In genomic region chr20:63079971-63080370, GRCh38 we compare ENCODE assay signal across 15 cellular contexts.
DNase-seq lines count a peak whose midpoint lies in the region; ATAC-seq, FAIRE-seq and TF ChIP-seq lines count a peak whose summit lies in the region.
"Had no signal": no experiment of that assay in that cellular context is flagged by ENCODE, and none has a peak within 500 bp of the region (broad histone marks: within the 10 kb centered on the region; RNA-seq: fewer than 3 reads in every experiment).

No MANE protein-coding gene starts in this region.

- H3K9me3 ChIP-seq in right lobe of liver: peaks cover 0 to 9% (median 0%) of the 10 kb centered on the region in 4 donors
- peaks cover 6% of the 10 kb centered on the region for H3K9me3 ChIP-seq in HepG2 (ENCODE audit: low read length)
- peaks cover 2% of the 10 kb centered on the region for H3K9me3 ChIP-seq in osteoblast (ENCODE audit: low read depth, low read length)
- H3K9me3 ChIP-seq: HAP-1 had no signal

- H3K79me2 ChIP-seq in HepG2 (ENCODE audit: insufficient read depth, low read length) (no peaks in the 10 kb centered on the region), osteoblast (ENCODE audit: insufficient read depth, low read length) (no peaks in the 10 kb centered on the region)

- DNase-seq in right lobe of liver (peak in 2 of 3 donors; percentile 2 to 20), HepG2 (ENCODE audit: low spot score) (no peak), chondrocyte (ENCODE audit: low spot score) (peak; percentile 32), osteoblast (ENCODE audit: insufficient read length, low spot score, missing footprints) (peak; percentile 38), NCI-H345 (lab: John Stamatoyannopoulos, UW) (no peak), NCI-H446 (lab: John Stamatoyannopoulos, UW) (no peak)
- DNase-seq: ACHN; CD4-positive, CD25-positive, alpha-beta regulatory T cell; DMS 273 treated with DMSO at 0.1 percent for 48 hours had no signal

- H3K4me3 ChIP-seq in right lobe of liver: no peak overlapping the region
- H3K4me3 ChIP-seq in HepG2 (replicated peaks in 1 of 3; ENCODE audit: insufficient read depth in 1 of 3, low read depth in 2 of 3, low read length in 3 of 3): no peak overlapping the region
- no peak overlapping the region for H3K4me3 ChIP-seq in osteoblast (ENCODE audit: insufficient read depth, low read length)
- H3K4me3 ChIP-seq: BLaER1 treated with 17β-estradiol and CSF1 and Interleukin-3, amounts not matched to agents 10 nM and 100 nM; GM12878; HAP-1 had no signal

- no peak for TF ChIP-seq CTCF in right lobe of liver (IDR thresholded peaks at IDR 0.05)
- no peak for TF ChIP-seq CTCF in HepG2 (CRISPR knock-in tag; IDR thresholded peaks at IDR 0.05)
- no peak for TF ChIP-seq CTCF in chondrocyte (IDR thresholded peaks at IDR 0.05)
- no peak for TF ChIP-seq CTCF in osteoblast (IDR thresholded peaks at IDR 0.05; ENCODE audit: extremely low read depth, low read depth, low read length)

- TF ChIP-seq EP300 in HepG2 (IDR thresholded peaks at IDR 0.05; ENCODE audit: low read depth in 2 of 2, low read length in 2 of 2) (no peak), HepG2 (CRISPR knock-in tag; IDR thresholded peaks at IDR 0.05; ENCODE audit: borderline replicate concordance) (no peak)

- H3K27ac ChIP-seq in right lobe of liver (no peak overlapping the region), HepG2 (ENCODE audit: extremely low read length, insufficient read depth, low read length) (no peak overlapping the region), osteoblast (ENCODE audit: low read depth, low read length) (no peak overlapping the region)
- H3K27ac ChIP-seq: BLaER1 treated with 17β-estradiol and CSF1 and Interleukin-3, amounts not matched to agents 10 nM and 100 nM had no signal

- TF ChIP-seq POLR2A in right lobe of liver (IDR thresholded peaks at IDR 0.05) (no peak), HepG2 (IDR thresholded peaks at IDR 0.05; ENCODE audit: insufficient read depth in 1 of 2, low read depth in 2 of 2, low read length in 2 of 2) (no peak)

- H3K36me3 Mint-ChIP-seq in chondrocyte (ENCODE audit: low read depth): peaks cover 3% of the 10 kb centered on the region
- H3K36me3 Mint-ChIP-seq: CD4-positive, CD25-positive, alpha-beta regulatory T cell had no signal

- H3K4me1 ChIP-seq in right lobe of liver: no peaks in the 10 kb centered on the region
- H3K4me1 ChIP-seq in HepG2 (ENCODE audit: insufficient read depth, low read length): peaks cover 19% of the 10 kb centered on the region
- no peaks in the 10 kb centered on the region for H3K4me1 ChIP-seq in osteoblast (ENCODE audit: insufficient read depth, low read length)
- H3K4me1 ChIP-seq: HAP-1 had no signal

- no TSS peak for BruUV-seq in HepG2 (replicated peaks; lab: Mats Ljungman, UMichigan)

- H3K9me3 Mint-ChIP-seq in chondrocyte (ENCODE audit: low read depth): peaks cover 40% of the 10 kb centered on the region

- in situ Hi-C loops in HepG2 (cut with HindIII; ENCODE audit: extremely low pct_ligation_motif_present, low pct_unique_long_range_greater_than_20kb): no loop called here

- H2AFZ ChIP-seq in HepG2 (ENCODE audit: low read length) (no peak overlapping the region), osteoblast (ENCODE audit: low read length) (no peak overlapping the region)

- H3K4me3 Mint-ChIP-seq in chondrocyte (ENCODE audit: unreplicated experiment): no peak overlapping the region
- H3K4me3 Mint-ChIP-seq: CD4-positive, CD25-positive, alpha-beta regulatory T cell had no signal

- CTCF ChIA-PET in HepG2 (lab: Yijun Ruan, JAX; ENCODE audit: low intra/inter-chr PET ratio, low total read pairs): no interaction called here

- intact Hi-C loops in right lobe of liver (cut with DNase I): no loop called here
- intact Hi-C loops in HepG2 (cut with micrococcal nuclease; ENCODE audit: unreplicated experiment): no loop called here

- H3K27me3 Mint-ChIP-seq in chondrocyte (ENCODE audit: low read depth): peaks cover 10% of the 10 kb centered on the region

- no peak overlapping the region for H3K27ac Mint-ChIP-seq in chondrocyte (ENCODE audit: unreplicated experiment)
- H3K27ac Mint-ChIP-seq: CD4-positive, CD25-positive, alpha-beta regulatory T cell had no signal

- no peak for FAIRE-seq in HepG2 (lab: Jason Lieb, UNC)
- FAIRE-seq: GM12878, GM19239, H1 had no signal

- no peak for ATAC-seq in right lobe of liver
- ATAC-seq in HepG2: no peak
- no peak for ATAC-seq in GM18873 (IDR thresholded peaks at IDR 0.05; ENCODE audit: low FRiP score, unreplicated experiment)
- ATAC-seq: GM12878 had no signal

- no peak for TF ChIP-seq RAD21 in HepG2 (CRISPR knock-in tag; IDR thresholded peaks at IDR 0.05)

- 47% methylated on average over 2 of the region's 2 CpGs for WGBS in right lobe of liver (ENCODE audit: insufficient coverage, low coverage, low lambda C conversion rate, missing lambda C conversion rate)
- 9% methylated on average over 2 of the region's 2 CpGs for WGBS in HepG2 (ENCODE audit: low lambda C conversion rate)

- H3K36me3 ChIP-seq in right lobe of liver: no peaks in the 10 kb centered on the region
- H3K36me3 ChIP-seq in HepG2 (replicated peaks in 1 of 2; ENCODE audit: control insufficient read depth in 1 of 2, insufficient read depth in 2 of 2, low read length in 2 of 2): no peaks in the 10 kb centered on the region
- H3K36me3 ChIP-seq in osteoblast (ENCODE audit: insufficient read depth, low read length): no peaks in the 10 kb centered on the region
- H3K36me3 ChIP-seq: BLaER1 treated with 17β-estradiol and CSF1 and Interleukin-3, amounts not matched to agents 10 nM and 100 nM; HAP-1 had no signal

- H3K4me2 ChIP-seq in HepG2 (ENCODE audit: low read depth, low read length) (no peak overlapping the region), osteoblast (ENCODE audit: insufficient read depth, low read length) (no peak overlapping the region)
- H3K4me2 ChIP-seq: BLaER1 treated with 17β-estradiol and CSF1 and Interleukin-3, amounts not matched to agents 10 nM and 100 nM had no signal

- peaks cover 13% of the 10 kb centered on the region; the same call in 1 of the 2 replicates for H4K20me1 ChIP-seq in HepG2 (ENCODE audit: insufficient read depth, low read length)
- no peaks in the 10 kb centered on the region for H4K20me1 ChIP-seq in osteoblast (ENCODE audit: insufficient read depth, low read length)

- H3K9ac ChIP-seq in HepG2 (ENCODE audit: insufficient read depth, low read depth, low read length): no peak overlapping the region
- H3K9ac ChIP-seq: BLaER1 treated with 17β-estradiol and CSF1 and Interleukin-3, amounts not matched to agents 10 nM and 100 nM had no signal

- H3K27me3 ChIP-seq in right lobe of liver (no peaks in the 10 kb centered on the region), HepG2 (ENCODE audit: control insufficient read depth in 1 of 2, insufficient read depth in 2 of 2, low read length in 2 of 2) (peaks cover 14 to 31% of the 10 kb centered on the region in 2 experiments; a peak in 4 of 5 replicates), osteoblast (ENCODE audit: insufficient read depth, low read length) (peaks cover 5% of the 10 kb centered on the region)

- POLR2A ChIA-PET in HepG2 (lab: Yijun Ruan, JAX): no interaction called here

- no peaks in the 10 kb centered on the region for H3K4me1 Mint-ChIP-seq in chondrocyte (ENCODE audit: low read depth)
- H3K4me1 Mint-ChIP-seq: CD4-positive, CD25-positive, alpha-beta regulatory T cell had no signal

TF ChIP-seq in HepG2, 621 proteins besides CTCF, POLR2A, EP300 and RAD21:
- TF ChIP-seq CHD4 (IDR thresholded peaks at IDR 0.05; ENCODE audit: borderline replicate concordance, low read length) (no peak), BRD4 (CRISPR knock-in tag; IDR thresholded peaks at IDR 0.05) (no peak), ZNF350 (CRISPR knock-in tag; IDR thresholded peaks at IDR 0.05; ENCODE audit: borderline replicate concordance, low read depth) (no peak), NONO (IDR thresholded peaks at IDR 0.05) (no peak), NONO (CRISPR knock-in tag; conservative IDR thresholded peaks at IDR 0.05) (no peak), ATF7 (IDR thresholded peaks at IDR 0.05) (no peak), ATF7 (CRISPR knock-in tag; IDR thresholded peaks at IDR 0.05) (no peak), FOXK2 (IDR thresholded peaks at IDR 0.05) (no peak), ZNF256 (CRISPR knock-in tag; conservative IDR thresholded peaks at IDR 0.05) (no peak)
- TF ChIP-seq, protein P1, sequence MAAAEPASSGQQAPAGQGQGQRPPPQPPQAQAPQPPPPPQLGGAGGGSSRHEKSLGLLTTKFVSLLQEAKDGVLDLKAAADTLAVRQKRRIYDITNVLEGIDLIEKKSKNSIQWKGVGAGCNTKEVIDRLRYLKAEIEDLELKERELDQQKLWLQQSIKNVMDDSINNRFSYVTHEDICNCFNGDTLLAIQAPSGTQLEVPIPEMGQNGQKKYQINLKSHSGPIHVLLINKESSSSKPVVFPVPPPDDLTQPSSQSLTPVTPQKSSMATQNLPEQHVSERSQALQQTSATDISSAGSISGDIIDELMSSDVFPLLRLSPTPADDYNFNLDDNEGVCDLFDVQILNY (CRISPR knock-in tag; conservative IDR thresholded peaks at IDR 0.05): no peak

Comparison
In these comparisons a context has a peak if more than half of its experiments do, and no peak if none do; other contexts are left out.
1. DNase-seq: peak in right lobe of liver (2 of 3), chondrocyte (single experiment) and osteoblast (single experiment); none in HepG2 (single experiment), NCI-H345 (single experiment) and NCI-H446 (0 of 2).